12 cellular contexts compared by ENCODE assay signal in genomic region chr1:205610036-205610435, GRCh38. TPM values are rescaled to one million over a fixed set of nuclear protein-coding genes. Genes with fewer than 3 reads are reported as not detected.
DNase-seq lines count a peak whose midpoint lies in the region; ATAC-seq and TF ChIP-seq lines count a peak whose summit lies in the region.
"Had no signal": no experiment of that assay in that cellular context is flagged by ENCODE, and none has a peak within 500 bp of the region (broad histone marks: within the 10 kb centered on the region; RNA-seq: fewer than 3 reads in every experiment).

No MANE protein-coding gene starts in this region.

- H2AK5ac ChIP-seq in neuronal stem cell (ENCODE audit: low read depth, low read length) = no peak overlapping the region

- no peak overlapping the region for H2BK12ac ChIP-seq in neuronal stem cell (ENCODE audit: low read length)

- no peak for TF ChIP-seq RAD21 in SK-N-SH (IDR thresholded peaks at IDR 0.05; ENCODE audit: low read length)

- 60% methylated on average over 2 of the region's 2 CpGs for WGBS in SK-N-SH (ENCODE audit: low lambda C conversion rate)
- 75% methylated on average over 2 of the region's 2 CpGs for WGBS in hepatocyte (ENCODE audit: low lambda C conversion rate, missing lambda C conversion rate)
- no CpG with 5 or more reads among the region's 2 CpGs for WGBS in neuronal stem cell (ENCODE audit: extremely low coverage in 2 of 2, insufficient read length in 2 of 2, insufficient replicate concordance in 1 of 2), 2 donors

- H3K27me3 ChIP-seq in SK-N-SH (ENCODE audit: insufficient read depth) (no peaks in the 10 kb centered on the region), fibroblast of lung (ENCODE audit: control insufficient read depth, insufficient read depth, low read length) (no peaks in the 10 kb centered on the region), osteoblast (ENCODE audit: insufficient read depth, low read length) (no peaks in the 10 kb centered on the region), hepatocyte (no peaks in the 10 kb centered on the region), neuronal stem cell (ENCODE audit: control insufficient read depth in 3 of 3, insufficient read depth in 3 of 3, low read depth in 1 of 3, low read length in 3 of 3) (no peaks in the 10 kb centered on the region)

- POLR2A ChIA-PET in SK-N-SH (lab: Yijun Ruan, JAX) = no interaction called here

- ATAC-seq in GM21529 (IDR thresholded peaks at IDR 0.05; ENCODE audit: unreplicated experiment) = no peak

- CTCF ChIA-PET in SK-N-SH (lab: Yijun Ruan, JAX) = interaction anchor here (1.4 to 2.8 kb wide), 2 partner anchors 18 to 50 kb away, joined by 8 to 13 read pairs; no protein-coding TSS in a partner anchor

- DNase-seq in ELF-1 (ENCODE audit: low read depth, low spot score) (peak; percentile 14), SK-N-SH (no peak), fibroblast of lung (ENCODE audit: low read depth in 2 of 2) (peak; percentile 74 to 81), osteoblast (ENCODE audit: insufficient read length, low spot score, missing footprints) (no peak), putamen (ENCODE audit: low spot score) (no peak), hepatocyte (ENCODE audit: low spot score) (no peak), neuronal stem cell (ENCODE audit: low spot score) (no peak)
- DNase-seq: aorta, MV-4-11, NCI-H446 treated with DMSO at 0.1 percent for 48 hours had no signal

- no peaks in the 10 kb centered on the region for H3K9me3 ChIP-seq in SK-N-SH
- no peaks in the 10 kb centered on the region for H3K9me3 ChIP-seq in fibroblast of lung (ENCODE audit: control insufficient read depth, insufficient read depth, low read depth, low read length)
- H3K9me3 ChIP-seq in osteoblast (ENCODE audit: low read depth, low read length) = no peaks in the 10 kb centered on the region
- H3K9me3 ChIP-seq in hepatocyte (ENCODE audit: low read depth) = no peaks in the 10 kb centered on the region
- no peaks in the 10 kb centered on the region for H3K9me3 ChIP-seq in neuronal stem cell (replicated peaks in 1 of 2; ENCODE audit: control insufficient read depth in 2 of 2, insufficient read depth in 1 of 2, low read depth in 1 of 2, low read length in 2 of 2)

- no peak overlapping the region for H3K4ac ChIP-seq in neuronal stem cell (ENCODE audit: low read length)

- no peak overlapping the region for H3K4me2 ChIP-seq in SK-N-SH
- H3K4me2 ChIP-seq in fibroblast of lung (ENCODE audit: extremely low read depth, insufficient read depth, low read length) = no peak overlapping the region
- H3K4me2 ChIP-seq in osteoblast (ENCODE audit: insufficient read depth, low read length) = no peak overlapping the region
- H3K4me2 ChIP-seq in hepatocyte = no peak overlapping the region
- no peak overlapping the region for H3K4me2 ChIP-seq in neuronal stem cell (ENCODE audit: insufficient read depth, low read length, poor library complexity, severe bottlenecking)

- H3K4me3 ChIP-seq in SK-N-SH (ENCODE audit: low read depth in 2 of 2, low read length in 1 of 2) = no peak overlapping the region
- no peak overlapping the region for H3K4me3 ChIP-seq in fibroblast of lung (replicated peaks in 1 of 4; ENCODE audit: control extremely low read depth in 1 of 4, insufficient read depth in 1 of 4, low read depth in 3 of 4, low read length in 4 of 4)
- no peak overlapping the region for H3K4me3 ChIP-seq in osteoblast (ENCODE audit: insufficient read depth, low read length)
- H3K4me3 ChIP-seq in hepatocyte = no peak overlapping the region
- no peak overlapping the region for H3K4me3 ChIP-seq in neuronal stem cell (ENCODE audit: low read length in 2 of 2)

- H3K9me2 ChIP-seq in SK-N-SH (no peaks in the 10 kb centered on the region), hepatocyte (replicated peaks; ENCODE audit: insufficient read depth) (no peaks in the 10 kb centered on the region)

- no peak overlapping the region for H2BK5ac ChIP-seq in neuronal stem cell (ENCODE audit: low read length)

- no peak overlapping the region for H3K18ac ChIP-seq in neuronal stem cell (ENCODE audit: low read length)

- no peak overlapping the region for H2BK120ac ChIP-seq in neuronal stem cell (ENCODE audit: low read depth, low read length)

- peaks cover 7% of the 10 kb centered on the region for H3F3A ChIP-seq in SK-N-SH (replicated peaks; ENCODE audit: insufficient read depth)

- TF ChIP-seq CTCF in SK-N-SH (IDR thresholded peaks at IDR 0.05) (no peak), fibroblast of lung (conservative IDR thresholded peaks at IDR 0.05 in 1 of 2, IDR thresholded peaks at IDR 0.05 in 1 of 2; ENCODE audit: low read depth in 1 of 2, low read length in 2 of 2) (no peak), osteoblast (IDR thresholded peaks at IDR 0.05; ENCODE audit: extremely low read depth, low read depth, low read length) (no peak), hepatocyte (IDR thresholded peaks at IDR 0.05; ENCODE audit: poor library complexity) (no peak)

- no peak overlapping the region for H3K23ac ChIP-seq in neuronal stem cell (ENCODE audit: low read depth, low read length, poor library complexity)

- H4K91ac ChIP-seq in neuronal stem cell (ENCODE audit: low read depth, low read length, poor library complexity) = no peak overlapping the region

- peaks cover 46% of the 10 kb centered on the region for H3K79me2 ChIP-seq in SK-N-SH (ENCODE audit: insufficient read depth)
- no peaks in the 10 kb centered on the region for H3K79me2 ChIP-seq in fibroblast of lung (ENCODE audit: control insufficient read depth, insufficient read depth, low read length)
- H3K79me2 ChIP-seq in osteoblast (ENCODE audit: insufficient read depth, low read length) = peaks cover 19% of the 10 kb centered on the region
- peaks cover 34% of the 10 kb centered on the region for H3K79me2 ChIP-seq in hepatocyte

- peaks cover 5 to 24% of the 10 kb centered on the region in 2 experiments; a peak in 3 of 4 replicates for H3K4me1 ChIP-seq in SK-N-SH (ENCODE audit: control insufficient read depth in 1 of 2, insufficient read depth in 2 of 2, low read depth in 1 of 2, low read length in 1 of 2)
- H3K4me1 ChIP-seq in fibroblast of lung (ENCODE audit: control insufficient read depth, extremely low read depth, insufficient read depth, low read length) = peaks cover 4% of the 10 kb centered on the region
- H3K4me1 ChIP-seq in osteoblast (ENCODE audit: insufficient read depth, low read length) = peaks cover 8% of the 10 kb centered on the region
- H3K4me1 ChIP-seq in hepatocyte (ENCODE audit: insufficient read depth) = no peaks in the 10 kb centered on the region
- H3K4me1 ChIP-seq in neuronal stem cell (ENCODE audit: control insufficient read depth in 2 of 2, insufficient read depth in 1 of 2, low read depth in 1 of 2, low read length in 2 of 2) = no peaks in the 10 kb centered on the region

- H4K8ac ChIP-seq in neuronal stem cell (ENCODE audit: low read depth, low read length) = no peak overlapping the region

- no peak overlapping the region for H2AFZ ChIP-seq in SK-N-SH (ENCODE audit: low read depth)
- H2AFZ ChIP-seq in fibroblast of lung (ENCODE audit: low read length) = no peak overlapping the region
- H2AFZ ChIP-seq in osteoblast (ENCODE audit: low read length) = no peak overlapping the region
- no peak overlapping the region for H2AFZ ChIP-seq in hepatocyte
- H2AFZ ChIP-seq in neuronal stem cell (ENCODE audit: low read length) = no peak overlapping the region

- H3K27ac ChIP-seq in SK-N-SH (ENCODE audit: low read depth in 2 of 2, low read length in 1 of 2) (peak overlapping the region; percentile 12 to 72; a peak in 2 of 4 replicates), fibroblast of lung (ENCODE audit: insufficient read depth, low read length) (no peak overlapping the region), osteoblast (ENCODE audit: low read depth, low read length) (peak overlapping the region; percentile 7), hepatocyte (no peak overlapping the region), neuronal stem cell (replicated peaks; ENCODE audit: low read length) (no peak overlapping the region)
- H3K27ac ChIP-seq: RWPE1 had no signal

- peaks cover 2% of the 10 kb centered on the region for H3K79me1 ChIP-seq in neuronal stem cell (ENCODE audit: low read depth, low read length)

- H4K20me1 ChIP-seq in SK-N-SH (ENCODE audit: insufficient read depth) (no peaks in the 10 kb centered on the region), fibroblast of lung (ENCODE audit: control insufficient read depth, extremely low read depth, insufficient read depth, low read length) (no peaks in the 10 kb centered on the region), osteoblast (ENCODE audit: insufficient read depth, low read length) (peaks cover 3% of the 10 kb centered on the region), hepatocyte (ENCODE audit: insufficient read depth, poor library complexity, severe bottlenecking) (peaks cover 6% of the 10 kb centered on the region)

- H2BK15ac ChIP-seq in neuronal stem cell (ENCODE audit: low read length) = no peak overlapping the region

- TF ChIP-seq EP300 in SK-N-SH (IDR thresholded peaks at IDR 0.05; ENCODE audit: borderline replicate concordance in 1 of 2, low read depth in 1 of 2, low read length in 1 of 2) = no peak

- H3K9ac ChIP-seq in SK-N-SH (no peak overlapping the region; the same call in 1 of the 2 replicates), fibroblast of lung (ENCODE audit: insufficient read depth, low read length) (no peak overlapping the region), neuronal stem cell (ENCODE audit: low read depth, low read length, poor library complexity) (no peak overlapping the region)

- H3K36me3 ChIP-seq in SK-N-SH (replicated peaks in 1 of 2; ENCODE audit: control insufficient read depth in 1 of 2, insufficient read depth in 2 of 2, low read length in 1 of 2) (peaks cover 44 to 52% of the 10 kb centered on the region in 2 experiments), fibroblast of lung (ENCODE audit: control insufficient read depth, insufficient read depth, low read length) (peaks cover 2% of the 10 kb centered on the region), osteoblast (ENCODE audit: insufficient read depth, low read length) (peaks cover 26% of the 10 kb centered on the region), hepatocyte (replicated peaks; ENCODE audit: insufficient read depth, low read depth) (no peaks in the 10 kb centered on the region), neuronal stem cell (replicated peaks in 1 of 2; ENCODE audit: control insufficient read depth in 2 of 2, insufficient read depth in 2 of 2, low read length in 2 of 2) (peaks cover 10 to 85% of the 10 kb centered on the region in 2 donors)

- no peak overlapping the region for H3K14ac ChIP-seq in neuronal stem cell (ENCODE audit: low read length)

TF ChIP-seq in SK-N-SH, 30 proteins besides CTCF, POLR2A, EP300 and RAD21 (continues in another document):
- peak; percentile 57 for TF ChIP-seq FOSL2 (IDR thresholded peaks at IDR 0.05; ENCODE audit: borderline replicate concordance, low read depth)

RNA-seq across cellular contexts. Expression of gene ELK4, which starts 21.8 kb away (rescaled TPM):
- polyA plus RNA-seq in SK-N-SH (2012; rRNA removed) (2.6 and 3.8 TPM in 2 replicates), fibroblast of lung (8.0 and 11.8 TPM in 2 replicates), hepatocyte (4.7 and 6.1 TPM in 2 replicates)
- 4.0 and 5.0 TPM in 2 replicates for polyA plus RNA-seq in SK-N-SH (2012; cell fraction: cytosol; rRNA removed)
- 5.6 and 9.0 TPM in 2 replicates for polyA plus RNA-seq in SK-N-SH (2012; cell fraction: nucleus; rRNA removed)
- total RNA-seq in fibroblast of lung (11.0 and 11.7 TPM in 2 replicates), osteoblast (27.1 and 30.4 TPM in 2 replicates), hepatocyte (16.0 and 19.1 TPM in 2 replicates)
- 6.4 and 9.6 TPM in 2 replicates for polyA plus RNA-seq in fibroblast of lung (2012)
- 12.7 and 16.9 TPM in 2 replicates for polyA minus RNA-seq in fibroblast of lung (ENCODE audit: low replicate concordance)
- 15.5 TPM for polyA plus RNA-seq in neuronal stem cell (2013, experiment 1 of 2)
- polyA plus RNA-seq in neuronal stem cell (2013, experiment 2 of 2) = 15.7 TPM

Comparison
In these comparisons a context has a peak if more than half of its experiments do, and no peak if none do; other contexts are left out.
1. DNase-seq: peak in ELF-1 (single experiment) and fibroblast of lung (2 of 2); none in SK-N-SH (single experiment), osteoblast (single experiment), putamen (single experiment), hepatocyte (single experiment) and neuronal stem cell (single experiment).
2. H3K27ac ChIP-seq: peak in SK-N-SH (2 of 2) and osteoblast (single experiment); none in fibroblast of lung (single experiment), hepatocyte (single experiment) and neuronal stem cell (single experiment).